In the genomic region with DNA sequence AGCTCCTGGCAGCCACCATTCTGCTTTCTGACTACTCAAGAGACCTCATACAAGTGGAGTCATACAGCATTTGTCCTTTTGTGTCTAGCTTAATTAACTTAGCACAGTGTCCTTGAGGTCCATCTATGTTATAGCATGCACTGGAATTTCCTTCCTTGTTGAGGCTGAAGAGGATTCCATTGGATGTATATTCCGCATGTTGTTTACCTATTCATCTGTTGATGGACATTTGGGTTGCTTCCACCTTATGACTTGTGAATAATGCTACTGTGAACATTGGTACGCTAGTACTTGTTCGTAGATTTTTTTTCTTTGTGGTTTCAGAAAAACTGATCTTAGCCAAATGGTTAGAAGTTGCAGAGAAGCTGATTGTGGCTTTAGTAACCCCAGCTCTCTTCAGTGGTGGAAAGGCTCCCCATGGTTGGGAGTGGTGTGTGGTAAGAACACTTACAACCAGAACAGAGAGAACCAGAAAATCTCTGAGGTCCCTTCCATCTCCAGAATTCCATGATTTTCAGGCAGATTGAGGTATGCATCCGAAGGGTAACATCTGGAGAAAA, we compare ENCODE assay signal across 10 cellular contexts.
DNase-seq lines count a peak whose midpoint lies in the region; ATAC-seq and TF ChIP-seq lines count a peak whose summit lies in the region.
"Had no signal": no experiment of that assay in that cellular context is flagged by ENCODE, and none has a peak within 500 bp of the region (broad histone marks: within the 10 kb centered on the region; RNA-seq: fewer than 3 reads in every experiment).

No MANE protein-coding gene starts in this region.

- no peak overlapping the region for H3K9ac ChIP-seq in muscle layer of colon (ENCODE audit: low read length)

- H3K4me3 Mint-ChIP-seq in WTC11 = no peak overlapping the region
- no peak overlapping the region for H3K4me3 Mint-ChIP-seq in chondrocyte (ENCODE audit: unreplicated experiment)
- H3K4me3 Mint-ChIP-seq: activated CD4-positive, alpha-beta T cell treated with anti-CD3 and anti-CD28 coated beads, Interleukin-2, amount 10 ng/mL, durations not matched to agents 7 days and 5 days had no signal

- WGBS in tibial nerve, 2 donors = 86 to 87% methylated on average over 4 of the region's 4 CpGs

- POLR2A ChIA-PET in WTC11 (lab: Charles Lee) = interaction anchor here (0.6 to 1.8 kb wide), 3 partner anchors 15 to 1227 kb away, joined by 3 to 10 read pairs (median 3); a partner anchor contains a TSS

- H3K9me3 ChIP-seq in muscle layer of colon (ENCODE audit: low read length) (no peaks in the 10 kb centered on the region), tibial nerve (no peaks in the 10 kb centered on the region)

- H3K36me3 Mint-ChIP-seq in WTC11 = no peaks in the 10 kb centered on the region
- no peaks in the 10 kb centered on the region for H3K36me3 Mint-ChIP-seq in chondrocyte (ENCODE audit: low read depth)

- TF ChIP-seq EP300 in tibial nerve (IDR thresholded peaks at IDR 0.05) = no peak

- no peaks in the 10 kb centered on the region for H3K36me3 ChIP-seq in muscle layer of colon (ENCODE audit: insufficient read depth, low read length)
- no peaks in the 10 kb centered on the region for H3K36me3 ChIP-seq in tibial nerve

- H3K9me3 Mint-ChIP-seq in WTC11 = no peaks in the 10 kb centered on the region
- no peaks in the 10 kb centered on the region for H3K9me3 Mint-ChIP-seq in chondrocyte (ENCODE audit: low read depth)
- H3K9me3 Mint-ChIP-seq: activated CD4-positive, alpha-beta T cell treated with anti-CD3 and anti-CD28 coated beads, Interleukin-2, amount 10 ng/mL, durations not matched to agents 7 days and 5 days had no signal

- DNase-seq in WTC11 (ENCODE audit: low spot score) (no peak), chondrocyte (ENCODE audit: low spot score) (no peak), tibial nerve (ENCODE audit: low spot score in 2 of 2) (no peak), GM19238 (ENCODE audit: insufficient read length, low spot score) (no peak)
- DNase-seq: activated CD4-positive, alpha-beta T cell treated with anti-CD3 and anti-CD28 coated beads, Interleukin-2, amount 10 ng/mL, durations not matched to agents 7 days and 5 days; KBM-7; NCI-H187 had no signal

- H3K4me3 ChIP-seq in muscle layer of colon (ENCODE audit: low read depth in 1 of 2, low read length in 2 of 2) (no peak overlapping the region), tibial nerve (no peak overlapping the region)

- H3K4me1 ChIP-seq in muscle layer of colon (ENCODE audit: insufficient read depth, low read length) = peaks cover 56% of the 10 kb centered on the region
- H3K4me1 ChIP-seq in tibial nerve = peaks cover 0 to 67% (median 28%) of the 10 kb centered on the region in 4 donors

- H3K27me3 ChIP-seq in muscle layer of colon (ENCODE audit: control insufficient read depth in 1 of 2, insufficient read depth in 2 of 2, low read length in 2 of 2) (no peaks in the 10 kb centered on the region), tibial nerve (no peaks in the 10 kb centered on the region)

- CTCF ChIA-PET in WTC11 (lab: Charles Lee) = interaction anchor here (0.6 to 5.0 kb wide), 9 partner anchors 8 to 872 kb away, joined by 3 to 26 read pairs (median 3); no protein-coding TSS in a partner anchor

- peaks cover 36% of the 10 kb centered on the region for H3K4me1 Mint-ChIP-seq in WTC11
- peaks cover 69% of the 10 kb centered on the region for H3K4me1 Mint-ChIP-seq in chondrocyte (ENCODE audit: low read depth)

- peak overlapping the region; percentile 63 for H3K27ac Mint-ChIP-seq in WTC11
- H3K27ac Mint-ChIP-seq in chondrocyte (ENCODE audit: unreplicated experiment) = peak overlapping the region; percentile 96
- H3K27ac Mint-ChIP-seq: activated CD4-positive, alpha-beta T cell treated with anti-CD3 and anti-CD28 coated beads, Interleukin-2, amount 10 ng/mL, durations not matched to agents 7 days and 5 days had no signal

- no peak for TF ChIP-seq CTCF in WTC11 (IDR thresholded peaks at IDR 0.05)
- no peak for TF ChIP-seq CTCF in chondrocyte (IDR thresholded peaks at IDR 0.05)
- TF ChIP-seq CTCF in tibial nerve (IDR thresholded peaks at IDR 0.05) = no peak

- H3K27ac ChIP-seq in muscle layer of colon (ENCODE audit: low read depth, low read length) (peak overlapping the region; percentile 80), tibial nerve (peak overlapping the region; percentile 65 to 92 (median 84))

- no peaks in the 10 kb centered on the region for H3K27me3 Mint-ChIP-seq in WTC11 (ENCODE audit: low read depth)
- no peaks in the 10 kb centered on the region for H3K27me3 Mint-ChIP-seq in chondrocyte (ENCODE audit: low read depth)

- no peak for ATAC-seq in WTC11
- ATAC-seq in HG02981 (IDR thresholded peaks at IDR 0.05; ENCODE audit: unreplicated experiment) = no peak
- ATAC-seq in HG03095 (IDR thresholded peaks at IDR 0.05; ENCODE audit: unreplicated experiment) = no peak

- no peak for TF ChIP-seq POLR2A in tibial nerve (IDR thresholded peaks at IDR 0.05)

TF ChIP-seq in WTC11, 78 proteins besides CTCF, POLR2A, EP300 and RAD21 (continues in another document):
- TF ChIP-seq, protein P1, sequence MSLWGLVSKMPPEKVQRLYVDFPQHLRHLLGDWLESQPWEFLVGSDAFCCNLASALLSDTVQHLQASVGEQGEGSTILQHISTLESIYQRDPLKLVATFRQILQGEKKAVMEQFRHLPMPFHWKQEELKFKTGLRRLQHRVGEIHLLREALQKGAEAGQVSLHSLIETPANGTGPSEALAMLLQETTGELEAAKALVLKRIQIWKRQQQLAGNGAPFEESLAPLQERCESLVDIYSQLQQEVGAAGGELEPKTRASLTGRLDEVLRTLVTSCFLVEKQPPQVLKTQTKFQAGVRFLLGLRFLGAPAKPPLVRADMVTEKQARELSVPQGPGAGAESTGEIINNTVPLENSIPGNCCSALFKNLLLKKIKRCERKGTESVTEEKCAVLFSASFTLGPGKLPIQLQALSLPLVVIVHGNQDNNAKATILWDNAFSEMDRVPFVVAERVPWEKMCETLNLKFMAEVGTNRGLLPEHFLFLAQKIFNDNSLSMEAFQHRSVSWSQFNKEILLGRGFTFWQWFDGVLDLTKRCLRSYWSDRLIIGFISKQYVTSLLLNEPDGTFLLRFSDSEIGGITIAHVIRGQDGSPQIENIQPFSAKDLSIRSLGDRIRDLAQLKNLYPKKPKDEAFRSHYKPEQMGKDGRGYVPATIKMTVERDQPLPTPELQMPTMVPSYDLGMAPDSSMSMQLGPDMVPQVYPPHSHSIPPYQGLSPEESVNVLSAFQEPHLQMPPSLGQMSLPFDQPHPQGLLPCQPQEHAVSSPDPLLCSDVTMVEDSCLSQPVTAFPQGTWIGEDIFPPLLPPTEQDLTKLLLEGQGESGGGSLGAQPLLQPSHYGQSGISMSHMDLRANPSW (CRISPR knock-in tag; conservative IDR thresholded peaks at IDR 0.05; ENCODE audit: low read depth) = no peak
- TF ChIP-seq, protein P2, sequence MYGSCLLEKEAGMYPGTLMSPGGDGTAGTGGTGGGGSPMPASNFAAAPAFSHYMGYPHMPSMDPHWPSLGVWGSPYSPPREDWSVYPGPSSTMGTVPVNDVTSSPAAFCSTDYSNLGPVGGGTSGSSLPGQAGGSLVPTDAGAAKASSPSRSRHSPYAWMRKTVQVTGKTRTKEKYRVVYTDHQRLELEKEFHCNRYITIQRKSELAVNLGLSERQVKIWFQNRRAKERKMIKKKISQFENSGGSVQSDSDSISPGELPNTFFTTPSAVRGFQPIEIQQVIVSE (CRISPR knock-in tag; IDR thresholded peaks at IDR 0.05; ENCODE audit: borderline replicate concordance) = no peak
- TF ChIP-seq ZNF219 (CRISPR knock-in tag; IDR thresholded peaks at IDR 0.05; ENCODE audit: borderline replicate concordance) = no peak
- no peak for TF ChIP-seq ZBTB21 (CRISPR knock-in tag; IDR thresholded peaks at IDR 0.05; ENCODE audit: borderline replicate concordance)
- TF ChIP-seq, protein P3, sequence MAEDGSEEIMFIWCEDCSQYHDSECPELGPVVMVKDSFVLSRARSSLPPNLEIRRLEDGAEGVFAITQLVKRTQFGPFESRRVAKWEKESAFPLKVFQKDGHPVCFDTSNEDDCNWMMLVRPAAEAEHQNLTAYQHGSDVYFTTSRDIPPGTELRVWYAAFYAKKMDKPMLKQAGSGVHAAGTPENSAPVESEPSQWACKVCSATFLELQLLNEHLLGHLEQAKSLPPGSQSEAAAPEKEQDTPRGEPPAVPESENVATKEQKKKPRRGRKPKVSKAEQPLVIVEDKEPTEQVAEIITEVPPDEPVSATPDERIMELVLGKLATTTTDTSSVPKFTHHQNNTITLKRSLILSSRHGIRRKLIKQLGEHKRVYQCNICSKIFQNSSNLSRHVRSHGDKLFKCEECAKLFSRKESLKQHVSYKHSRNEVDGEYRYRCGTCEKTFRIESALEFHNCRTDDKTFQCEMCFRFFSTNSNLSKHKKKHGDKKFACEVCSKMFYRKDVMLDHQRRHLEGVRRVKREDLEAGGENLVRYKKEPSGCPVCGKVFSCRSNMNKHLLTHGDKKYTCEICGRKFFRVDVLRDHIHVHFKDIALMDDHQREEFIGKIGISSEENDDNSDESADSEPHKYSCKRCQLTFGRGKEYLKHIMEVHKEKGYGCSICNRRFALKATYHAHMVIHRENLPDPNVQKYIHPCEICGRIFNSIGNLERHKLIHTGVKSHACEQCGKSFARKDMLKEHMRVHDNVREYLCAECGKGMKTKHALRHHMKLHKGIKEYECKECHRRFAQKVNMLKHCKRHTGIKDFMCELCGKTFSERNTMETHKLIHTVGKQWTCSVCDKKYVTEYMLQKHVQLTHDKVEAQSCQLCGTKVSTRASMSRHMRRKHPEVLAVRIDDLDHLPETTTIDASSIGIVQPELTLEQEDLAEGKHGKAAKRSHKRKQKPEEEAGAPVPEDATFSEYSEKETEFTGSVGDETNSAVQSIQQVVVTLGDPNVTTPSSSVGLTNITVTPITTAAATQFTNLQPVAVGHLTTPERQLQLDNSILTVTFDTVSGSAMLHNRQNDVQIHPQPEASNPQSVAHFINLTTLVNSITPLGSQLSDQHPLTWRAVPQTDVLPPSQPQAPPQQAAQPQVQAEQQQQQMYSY (CRISPR knock-in tag; IDR thresholded peaks at IDR 0.05) = no peak
- no peak for TF ChIP-seq GABPB1 (CRISPR knock-in tag; IDR thresholded peaks at IDR 0.05)
- no peak for TF ChIP-seq RELA (CRISPR knock-in tag; IDR thresholded peaks at IDR 0.05; ENCODE audit: borderline replicate concordance)
- TF ChIP-seq, protein P4, sequence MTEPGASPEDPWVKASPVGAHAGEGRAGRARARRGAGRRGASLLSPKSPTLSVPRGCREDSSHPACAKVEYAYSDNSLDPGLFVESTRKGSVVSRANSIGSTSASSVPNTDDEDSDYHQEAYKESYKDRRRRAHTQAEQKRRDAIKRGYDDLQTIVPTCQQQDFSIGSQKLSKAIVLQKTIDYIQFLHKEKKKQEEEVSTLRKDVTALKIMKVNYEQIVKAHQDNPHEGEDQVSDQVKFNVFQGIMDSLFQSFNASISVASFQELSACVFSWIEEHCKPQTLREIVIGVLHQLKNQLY (CRISPR knock-in tag; IDR thresholded peaks at IDR 0.05) = no peak
- no peak for TF ChIP-seq NR1H2 (CRISPR knock-in tag; IDR thresholded peaks at IDR 0.05)
- TF ChIP-seq RORB (CRISPR knock-in tag; IDR thresholded peaks at IDR 0.05) = no peak
